19 cellular contexts compared by ENCODE assay signal in the genomic region with DNA sequence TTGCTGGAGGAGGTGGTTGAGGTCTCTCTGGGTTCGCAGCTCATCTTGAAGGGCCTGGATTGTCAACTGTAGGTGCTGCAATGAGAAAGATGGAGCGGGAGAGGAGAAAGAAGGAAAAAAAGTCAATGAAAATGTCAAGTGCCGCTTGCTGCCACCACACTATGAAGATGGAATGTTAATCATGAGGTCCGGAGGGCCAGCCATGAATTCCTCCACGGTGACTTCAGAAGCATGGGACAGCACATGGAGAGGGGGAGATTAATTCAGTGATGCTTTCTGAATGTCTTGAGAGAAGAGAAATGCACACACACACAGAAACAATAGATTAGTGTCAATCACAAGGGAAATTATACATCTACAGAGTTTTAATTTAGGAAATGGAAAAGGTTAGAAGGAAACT.
"Had no signal": no experiment of that assay in that cellular context is flagged by ENCODE, and none has a peak within 500 bp of the region (broad histone marks: within the 10 kb centered on the region; RNA-seq: fewer than 3 reads in every experiment).

No MANE protein-coding gene starts in this region.

- DNase-seq: cortex of kidney; effector memory CD8-positive, alpha-beta T cell; left cardiac atrium; left lung; mesenchymal stem cell; midbrain; natural killer cell; stimulated activated CD4-positive, alpha-beta T cell treated with anti-CD3 and anti-CD28 coated beads, Interleukin-2, amount 100 ng/mL, for 24 hours; stimulated activated CD4-positive, alpha-beta T cell treated with anti-CD3 and anti-CD28 coated beads, Interleukin-4, amount 100 ng/mL, for 24 hours; stimulated activated naive CD4-positive, alpha-beta T cell treated with Interleukin-2 at 50 U/mL for 16 hours; stomach; thyroid gland had no signal

- H3K9me3 ChIP-seq: left lung, right atrium auricular region, thyroid gland had no signal

- H3K4me3 ChIP-seq: left lung, right atrium auricular region, stomach, thyroid gland had no signal

- H3K79me2 ChIP-seq: parathyroid adenoma had no signal

- H3K4me1 Mint-ChIP-seq: natural killer cell; stimulated activated effector memory CD8-positive, alpha-beta T cell treated with anti-CD3 and anti-CD28 coated beads, Interleukin-12 subunit alpha, Interleukin-12 subunit beta, amount 100 ng/mL, for 72 hours had no signal

- H3K36me3 Mint-ChIP-seq: natural killer cell; stimulated activated effector memory CD8-positive, alpha-beta T cell treated with anti-CD3 and anti-CD28 coated beads, Interleukin-12 subunit alpha, Interleukin-12 subunit beta, amount 100 ng/mL, for 72 hours had no signal

- H3K36me3 ChIP-seq: left lung, right atrium auricular region, stomach, thyroid gland had no signal

- H3K27me3 Mint-ChIP-seq: progenitor cell of endocrine pancreas had no signal

- H3K4me1 ChIP-seq: left lung, parathyroid adenoma, right atrium auricular region, stomach, thyroid gland had no signal

- H2AFZ ChIP-seq: parathyroid adenoma had no signal

- H3K27ac Mint-ChIP-seq: effector memory CD8-positive, alpha-beta T cell; natural killer cell; progenitor cell of endocrine pancreas; stimulated activated effector memory CD8-positive, alpha-beta T cell treated with anti-CD3 and anti-CD28 coated beads, Interleukin-12 subunit alpha, Interleukin-12 subunit beta, amount 100 ng/mL, for 72 hours had no signal

- H3K9ac ChIP-seq: parathyroid adenoma had no signal

- H3K27ac ChIP-seq: left lung, parathyroid adenoma, right atrium auricular region, stomach, thyroid gland had no signal

- FAIRE-seq: endometrium, frontal cortex had no signal

- H3K27me3 ChIP-seq: left lung, right atrium auricular region, stomach, thyroid gland had no signal

- H3K4me3 Mint-ChIP-seq: effector memory CD8-positive, alpha-beta T cell; natural killer cell; neural crest cell; stimulated activated effector memory CD8-positive, alpha-beta T cell treated with anti-CD3 and anti-CD28 coated beads, Interleukin-12 subunit alpha, Interleukin-12 subunit beta, amount 100 ng/mL, for 72 hours had no signal

- H3K9me3 Mint-ChIP-seq: effector memory CD8-positive, alpha-beta T cell; natural killer cell had no signal
